8 cellular contexts compared by ENCODE assay signal in the genomic region with DNA sequence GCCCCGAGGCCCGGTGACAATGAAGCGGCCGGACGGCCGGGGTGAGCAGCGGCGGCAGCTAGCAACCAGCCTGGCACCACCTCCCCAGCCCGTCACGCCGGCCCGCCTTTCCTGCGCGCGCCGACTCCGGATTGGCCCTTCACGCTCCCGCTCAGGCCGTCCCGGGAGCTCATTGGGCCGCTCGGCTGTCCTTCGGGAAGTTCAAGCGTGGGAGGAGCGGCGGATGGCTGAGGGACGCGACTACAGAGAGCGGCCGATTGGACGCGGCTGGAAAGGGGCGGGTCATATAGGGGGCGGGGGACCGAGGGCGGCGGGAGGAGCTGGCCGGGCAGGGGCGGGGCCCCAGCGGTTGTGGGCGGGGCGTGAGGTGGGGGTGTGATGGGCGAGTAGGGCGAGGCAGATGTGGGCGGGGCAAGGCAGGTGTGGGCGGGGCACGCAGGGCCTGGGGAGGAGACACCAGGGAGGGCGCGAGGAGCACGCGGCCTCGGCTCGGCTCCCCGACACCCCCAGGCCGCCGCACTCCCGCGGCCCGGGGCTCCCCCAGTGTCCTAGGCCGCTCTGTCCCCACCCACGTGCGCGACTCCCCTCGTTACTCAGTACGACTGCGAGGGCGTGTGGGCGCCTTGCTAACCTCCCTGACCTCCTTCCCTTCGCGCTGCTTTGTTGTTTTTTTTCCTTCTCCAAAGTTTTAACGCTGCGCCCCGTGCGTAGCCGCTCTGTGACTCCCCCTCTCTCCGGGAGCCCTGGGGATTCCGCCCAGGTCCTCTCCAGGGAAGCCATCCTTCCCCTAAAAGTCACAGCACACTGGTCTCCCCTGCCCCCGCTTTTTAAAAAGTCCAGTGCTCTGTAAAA. TPM values are rescaled to one million over a fixed set of nuclear protein-coding genes. Genes with fewer than 3 reads are reported as not detected.
DNase-seq lines count a peak whose midpoint lies in the region; FAIRE-seq and TF ChIP-seq lines count a peak whose summit lies in the region.

CEP131 (minus strand) TSS at position 60 of the 852 bp plus-strand sequence. CDS start 2,909 bp downstream, outside the sequence.

- H3K4me1 Mint-ChIP-seq in HFFc6 (ENCODE audit: low read depth), result peaks cover 18% of the 10 kb centered on the region

- peak within 1 kb of the TSS; percentile 80 for H3K23ac ChIP-seq in neuronal stem cell (ENCODE audit: low read depth, low read length, poor library complexity)

- H4K8ac ChIP-seq in neuronal stem cell (ENCODE audit: low read depth, low read length), result no peak within 1 kb of the TSS

- H3K9me3 ChIP-seq in neuronal stem cell (replicated peaks in 1 of 2; ENCODE audit: control insufficient read depth in 2 of 2, insufficient read depth in 1 of 2, low read depth in 1 of 2, low read length in 2 of 2) (peaks cover 0 to 2% of the 10 kb centered on the region in 2 donors), subcutaneous abdominal adipose tissue (ENCODE audit: control insufficient read depth in 5 of 5, low read length in 5 of 5) (peaks cover 0 to 3% (median 0%) of the 10 kb centered on the region in 5 donors)

- H3K4me3 ChIP-seq in neuronal stem cell (ENCODE audit: low read length in 2 of 2) (peak within 1 kb of the TSS; percentile 92 to 96), subcutaneous abdominal adipose tissue (ENCODE audit: low read depth in 1 of 5, low read length in 5 of 5) (peak within 1 kb of the TSS; percentile 60 to 79 (median 70))

- no CpG with 5 or more reads among the region's 79 CpGs for WGBS in neuronal stem cell (ENCODE audit: extremely low coverage in 2 of 2, insufficient read length in 2 of 2, insufficient replicate concordance in 1 of 2), 2 donors

- H3K4me3 Mint-ChIP-seq in HFFc6, result peak within 1 kb of the TSS; percentile 86

- peak within 1 kb of the TSS; percentile 83 for H2BK5ac ChIP-seq in neuronal stem cell (ENCODE audit: low read length)

- H4K91ac ChIP-seq in neuronal stem cell (ENCODE audit: low read depth, low read length, poor library complexity), result no peak within 1 kb of the TSS

- no peak within 1 kb of the TSS for H2BK120ac ChIP-seq in neuronal stem cell (ENCODE audit: low read depth, low read length)

- peak within 1 kb of the TSS; percentile 81 for H2BK15ac ChIP-seq in neuronal stem cell (ENCODE audit: low read length)

- peak within 1 kb of the TSS; percentile 84 for H2AK5ac ChIP-seq in neuronal stem cell (ENCODE audit: low read depth, low read length)

- peak within 1 kb of the TSS; percentile 96 for H2AFZ ChIP-seq in neuronal stem cell (ENCODE audit: low read length)

- peak within 1 kb of the TSS; percentile 81 for H3K27ac Mint-ChIP-seq in HFFc6

- H3K27ac ChIP-seq in neuronal stem cell (replicated peaks; ENCODE audit: low read length) (no peak within 1 kb of the TSS), subcutaneous abdominal adipose tissue (ENCODE audit: low read depth, low read length) (peak within 1 kb of the TSS; percentile 16)

- H3K9ac ChIP-seq in neuronal stem cell (ENCODE audit: low read depth, low read length, poor library complexity) (peak within 1 kb of the TSS; percentile 97), subcutaneous abdominal adipose tissue (ENCODE audit: low read length in 5 of 5) (peak within 1 kb of the TSS in 4 of 5 donors; percentile 55 to 74 (median 72))

- no peaks in the 10 kb centered on the region for H3K27me3 ChIP-seq in neuronal stem cell (ENCODE audit: control insufficient read depth in 3 of 3, insufficient read depth in 3 of 3, low read depth in 1 of 3, low read length in 3 of 3)
- H3K27me3 ChIP-seq in subcutaneous abdominal adipose tissue (ENCODE audit: control insufficient read depth in 5 of 5, insufficient read depth in 4 of 5, low read length in 5 of 5), result no peaks in the 10 kb centered on the region

- peak within 1 kb of the TSS; percentile 69 for H3K18ac ChIP-seq in neuronal stem cell (ENCODE audit: low read length)

- no peak for FAIRE-seq in frontal cortex (lab: Jason Lieb, UNC)

- H3K36me3 ChIP-seq in neuronal stem cell (replicated peaks in 1 of 2; ENCODE audit: control insufficient read depth in 2 of 2, insufficient read depth in 2 of 2, low read length in 2 of 2), result peaks cover 4 to 14% of the 10 kb centered on the region in 2 donors
- peaks cover 0 to 13% (median 4%) of the 10 kb centered on the region in 5 donors for H3K36me3 ChIP-seq in subcutaneous abdominal adipose tissue (ENCODE audit: control insufficient read depth in 5 of 5, insufficient read depth in 5 of 5, low read length in 5 of 5)

- no peaks in the 10 kb centered on the region for H3K9me3 Mint-ChIP-seq in HFFc6

- in situ Hi-C loops in SK-MEL-5 (cut with HindIII; ENCODE audit: low pct_unique_long_range_greater_than_20kb, low sequenced_read_pairs), result no loop called here

- H3K27me3 Mint-ChIP-seq in HFFc6 (ENCODE audit: insufficient read depth), result no peaks in the 10 kb centered on the region

- H3K4ac ChIP-seq in neuronal stem cell (ENCODE audit: low read length), result peak within 1 kb of the TSS; percentile 89

- DNase-seq in GM03348 (ENCODE audit: low spot score), result peak; percentile 100
- DNase-seq in HFFc6, result peak; percentile 98
- peak; percentile 98 for DNase-seq in NAMALWA (ENCODE audit: low spot score)
- peak; percentile 100 for DNase-seq in SK-MEL-5 (ENCODE audit: low read depth, low spot score)
- peak; percentile 98 for DNase-seq in activated naive CD4-positive, alpha-beta T cell treated with Interleukin-2 at 50 U/mL for 16 hours
- peak; percentile 99 to 100 for DNase-seq in frontal cortex (ENCODE audit: low spot score in 2 of 2)
- peak; percentile 98 for DNase-seq in neuronal stem cell (ENCODE audit: low spot score)

- TF ChIP-seq CTCF in HFFc6 (IDR thresholded peaks at IDR 0.05), result no peak

- peak within 1 kb of the TSS; percentile 96 for H3K4me2 ChIP-seq in neuronal stem cell (ENCODE audit: insufficient read depth, low read length, poor library complexity, severe bottlenecking)

- H3K79me1 ChIP-seq in neuronal stem cell (ENCODE audit: low read depth, low read length), result peaks cover 13% of the 10 kb centered on the region

- H3K4me1 ChIP-seq in neuronal stem cell (ENCODE audit: control insufficient read depth in 2 of 2, insufficient read depth in 1 of 2, low read depth in 1 of 2, low read length in 2 of 2) (peaks cover 13 to 20% of the 10 kb centered on the region in 2 donors), subcutaneous abdominal adipose tissue (ENCODE audit: control insufficient read depth in 5 of 5, insufficient read depth in 5 of 5, low read length in 5 of 5) (peaks cover 7 to 27% (median 21%) of the 10 kb centered on the region in 5 donors)

- peaks cover 7% of the 10 kb centered on the region; the same call in 1 of the 2 replicates for H3K36me3 Mint-ChIP-seq in HFFc6 (ENCODE audit: low read depth)

- H2BK12ac ChIP-seq in neuronal stem cell (ENCODE audit: low read length), result peak within 1 kb of the TSS; percentile 6

- H3K14ac ChIP-seq in neuronal stem cell (ENCODE audit: low read length), result peak within 1 kb of the TSS; percentile 82

RNA-seq across cellular contexts. Expression of gene CEP131, which starts in this region (rescaled TPM):
- total RNA-seq in HFFc6 (2021; fragmentation: NEBNext Ultra II Directional; extraction: Animal tissue kit (Norgen Biotek cat#: 25700)), result 10 to 100 TPM in 4 of 6 experiments, 1 to 10 TPM in 2; 8.3 to 13.2 (median 10.7) TPM
- total RNA-seq in SK-MEL-5 (2014; rRNA removed; shearing (Covaris generic)), result 26.4 and 27.0 TPM in 2 replicates
- 40.6 and 50.9 TPM in 2 replicates for polyA plus RNA-seq in SK-MEL-5 (2015; cell fraction: cytosol; rRNA removed)
- 105 and 109 TPM in 2 replicates for polyA plus RNA-seq in SK-MEL-5 (2015; cell fraction: nucleus; rRNA removed)
- 13.0 TPM for total RNA-seq in frontal cortex
- polyA plus RNA-seq in neuronal stem cell (2013, experiment 1 of 2), result 14.7 TPM
- 14.1 TPM for polyA plus RNA-seq in neuronal stem cell (2013, experiment 2 of 2)
